ENCODE assay signal across 21 cellular contexts in genomic region chr1:205263580-205264190, GRCh38.
A peak's percentile ranks its signal among the peaks of the same experiment; 100 is the strongest.
DNase-seq lines count a peak whose midpoint lies in the region; TF ChIP-seq lines count a peak whose summit lies in the region.
"Had no signal": no experiment of that assay in that cellular context is flagged by ENCODE, and none has a peak within 500 bp of the region (broad histone marks: within the 10 kb centered on the region; RNA-seq: fewer than 3 reads in every experiment).

No MANE protein-coding gene starts in this region.

- H3K4me2 ChIP-seq in Loucy (ENCODE audit: low read depth, low read length, poor library complexity, severe bottlenecking) = peak overlapping the region; percentile 53

- no peak overlapping the region for H2AFZ ChIP-seq in Loucy (ENCODE audit: low read length)

- H4K20me1 ChIP-seq in Loucy (ENCODE audit: insufficient read depth, low read length, poor library complexity, severe bottlenecking) = no peaks in the 10 kb centered on the region

- H3K9me3 ChIP-seq in Loucy (ENCODE audit: insufficient read depth, low read depth, low read length) = no peaks in the 10 kb centered on the region
- H3K9me3 ChIP-seq: gastrocnemius medialis, sigmoid colon, SJSA1, tibial artery had no signal

- H3K36me3 ChIP-seq in Loucy (ENCODE audit: insufficient read depth, low read length) = no peaks in the 10 kb centered on the region
- H3K36me3 ChIP-seq: gastrocnemius medialis, sigmoid colon, SJSA1 had no signal

- H3K79me2 ChIP-seq in Loucy (ENCODE audit: insufficient read depth, low read length) = no peaks in the 10 kb centered on the region

- DNase-seq in EL = peak; percentile 43
- peak; percentile 79 for DNase-seq in amniotic epithelial cell (ENCODE audit: low read depth)
- DNase-seq in kidney tubule cell (ENCODE audit: low spot score) = peak; percentile 55
- no peak for DNase-seq in NCI-H128 (lab: John Stamatoyannopoulos, UW; ENCODE audit: unreplicated experiment)
- no peak for DNase-seq in stimulated activated naive CD4-positive, alpha-beta T cell treated with Interleukin-2 at 50 U/mL for 16 hours (lab: John Stamatoyannopoulos, UW)
- DNase-seq in activated CD8-positive, alpha-beta memory T cell treated with anti-CD3 and anti-CD28 coated beads, Interleukin-2, amount 50 U/mL, for 48 hours = no peak
- DNase-seq: Calu3; gastrocnemius medialis; H7; kidney glomerular epithelial cell; natural killer cell; NCI-H1048; NCI-H2081; NCI-H510A treated with DMSO at 0.1 percent for 48 hours; sigmoid colon; stimulated activated CD4-positive, alpha-beta T cell treated with anti-CD3 and anti-CD28 coated beads, Interleukin-1b, Interleukin-23, amount 100 ng/mL, for 48 hours; stimulated activated naive CD4-positive, alpha-beta T cell; tibial artery had no signal

- no peak overlapping the region for H3K9ac ChIP-seq in Loucy (ENCODE audit: low read depth, low read length, poor library complexity, severe bottlenecking)

- no peak overlapping the region for H3K4me3 ChIP-seq in Loucy (ENCODE audit: low read length, poor library complexity, severe bottlenecking)
- H3K4me3 ChIP-seq: gastrocnemius medialis, GM12878, sigmoid colon, SJSA1, tibial artery had no signal

- H3K27me3 ChIP-seq in Loucy (ENCODE audit: insufficient read depth, low read length, poor library complexity, severe bottlenecking) = no peaks in the 10 kb centered on the region
- H3K27me3 ChIP-seq: gastrocnemius medialis, sigmoid colon, SJSA1, tibial artery had no signal

- no peaks in the 10 kb centered on the region for H3F3A ChIP-seq in Loucy (ENCODE audit: low read depth)

- H3K9me2 ChIP-seq in Loucy (replicated peaks; ENCODE audit: low read depth, low read length) = no peaks in the 10 kb centered on the region

- no peak for TF ChIP-seq CTCF in Loucy (conservative IDR thresholded peaks at IDR 0.05; ENCODE audit: low read length)

- peaks cover 42% of the 10 kb centered on the region for H3K4me1 ChIP-seq in Loucy (ENCODE audit: insufficient read depth, low read length, poor library complexity, severe bottlenecking)
- H3K4me1 ChIP-seq: tibial artery had no signal

Comparison
In these comparisons a context has a peak if more than half of its experiments do, and no peak if none do; other contexts are left out.
1. DNase-seq: peak in EL (single experiment), amniotic epithelial cell (single experiment) and kidney tubule cell (single experiment); none in NCI-H128 (single experiment), stimulated activated naive CD4-positive, alpha-beta T cell treated with Interleukin-2 at 50 U/mL for 16 hours (single experiment) and activated CD8-positive, alpha-beta memory T cell treated with anti-CD3 and anti-CD28 coated beads, Interleukin-2, amount 50 U/mL, for 48 hours (single experiment).